ENCODE assay signal across 19 cellular contexts in genomic region chr12:104953323-104953722, GRCh38. TPM values are rescaled to one million over a fixed set of nuclear protein-coding genes. Genes with fewer than 3 reads are reported as not detected.
DNase-seq lines count a peak whose midpoint lies in the region; TF ChIP-seq lines count a peak whose summit lies in the region.
"Had no signal": no experiment of that assay in that cellular context is flagged by ENCODE, and none has a peak within 500 bp of the region (broad histone marks: within the 10 kb centered on the region; RNA-seq: fewer than 3 reads in every experiment).

No MANE protein-coding gene starts in this region.

- H3F3A ChIP-seq in PC-9 (ENCODE audit: insufficient read depth, low read depth), result no peaks in the 10 kb centered on the region; the same call in 1 of the 2 replicates

- no peaks in the 10 kb centered on the region for H3K9me2 ChIP-seq in PC-9 (ENCODE audit: insufficient read depth)

- intact Hi-C loops in PC-9 (cut with micrococcal nuclease; ENCODE audit: unreplicated experiment) (loop anchor here (10.0 kb wide), 3 partner anchors 279 to 599 kb away; no protein-coding TSS in a partner anchor), posterior cingulate gyrus (cut with DNase I) (no loop called here)

- no peak for TF ChIP-seq CTCF in PC-9 (conservative IDR thresholded peaks at IDR 0.05)

- H3K27me3 ChIP-seq in PC-9 (ENCODE audit: insufficient read depth, low read depth), result no peaks in the 10 kb centered on the region
- H3K27me3 ChIP-seq in H7 (ENCODE audit: control insufficient read depth, insufficient read depth, low read length), result peaks cover 10% of the 10 kb centered on the region
- H3K27me3 ChIP-seq: gastroesophageal sphincter, vagina had no signal

- H2AFZ ChIP-seq in PC-9, result no peak overlapping the region

- H3K36me3 ChIP-seq in PC-9 (ENCODE audit: low read depth) (no peaks in the 10 kb centered on the region), H7 (replicated peaks; ENCODE audit: control insufficient read depth, insufficient read depth, low read length) (no peaks in the 10 kb centered on the region)
- H3K36me3 ChIP-seq: gastroesophageal sphincter, vagina had no signal

- H3K79me2 ChIP-seq in PC-9 (ENCODE audit: low read depth), result peaks cover 6% of the 10 kb centered on the region; the same call in 1 of the 2 replicates

- in situ Hi-C loops in Caki2 (cut with HindIII; ENCODE audit: low pct_unique_long_range_greater_than_20kb, low sequenced_read_pairs), result no loop called here

- no peaks in the 10 kb centered on the region for H4K20me1 ChIP-seq in PC-9 (ENCODE audit: insufficient read depth)

- H3K4me1 ChIP-seq in PC-9 (replicated peaks; ENCODE audit: insufficient read depth), result peaks cover 23% of the 10 kb centered on the region
- H3K4me1 ChIP-seq: vagina had no signal

- no peaks in the 10 kb centered on the region for H3K9me3 ChIP-seq in PC-9 (ENCODE audit: insufficient read depth, low read depth)
- H3K9me3 ChIP-seq: gastroesophageal sphincter, vagina had no signal

- no TSS peak for BruUV-seq in PC-9 (replicated peaks; lab: Mats Ljungman, UMichigan)

- no peak overlapping the region for H3K4me3 ChIP-seq in PC-9
- no peak overlapping the region for H3K4me3 ChIP-seq in H7 (ENCODE audit: insufficient read depth, low read depth, low read length)
- H3K4me3 ChIP-seq: gastroesophageal sphincter, vagina had no signal

- CTCF ChIA-PET in PC-9 (lab: Charles Lee), result no interaction called here

- POLR2A ChIA-PET in PC-9 (lab: Charles Lee; ENCODE audit: unreplicated experiment), result no interaction called here

- peak overlapping the region; percentile 52 for H3K4me2 ChIP-seq in PC-9

- DNase-seq in Caki2 (ENCODE audit: low read depth) (peak; percentile 76), PC-9 (no peak), kidney tubule cell (ENCODE audit: low spot score) (peak; percentile 68), renal cortical epithelial cell (ENCODE audit: low read depth) (peak; percentile 71), posterior cingulate gyrus (no peak), H7 (no peak)
- DNase-seq in stimulated activated CD4-positive, alpha-beta T cell treated with anti-CD3 and anti-CD28 coated beads, Interleukin-4, amount 100 ng/mL, for 24 hours, result no peak
- no peak for DNase-seq in activated CD4-positive, alpha-beta T cell treated with anti-CD3 and anti-CD28 coated beads, Interleukin-2, amount 50 U/mL, for 1 hour
- DNase-seq: activated CD4-positive, alpha-beta T cell treated with anti-CD3 and anti-CD28 coated beads, Interleukin-2, amount 10 ng/mL, durations not matched to agents 24 days and 14 days; activated naive CD4-positive, alpha-beta T cell; GF-D8; KG1; NCI-H1105; NCI-H748 treated with DMSO at 0.1 percent for 48 hours; nephron progenitor cell; stimulated activated naive CD8-positive, alpha-beta T cell treated with anti-CD3 and anti-CD28 coated beads, Interleukin-15, Interleukin-2, amounts not matched to agents 100 U/mL and 50 U/mL, for 24 hours had no signal

- no peak overlapping the region for H3K27ac ChIP-seq in PC-9
- H3K27ac ChIP-seq: gastroesophageal sphincter, RWPE1, vagina had no signal

RNA-seq across cellular contexts. Expression of gene SLC41A2, which starts 4.8 kb away (rescaled TPM):
- 29.6 and 46.6 TPM in 2 replicates for total RNA-seq in Caki2 (2014; rRNA removed; shearing (Covaris generic); ENCODE audit: low replicate concordance)
- total RNA-seq in PC-9 (2021) (12.7 and 14.8 TPM in 2 replicates), renal cortical epithelial cell (99.2 and 152 TPM in 2 replicates)
- total RNA-seq in H7 (2014; rRNA removed; shearing (Covaris generic)), result 1.00 and 1.9 TPM in 2 replicates

RNA-seq across cellular contexts. Expression of gene NOPCHAP1, which starts 32.8 kb away (rescaled TPM):
- 0.61 and 14.5 TPM in 2 replicates for total RNA-seq in Caki2 (2014; rRNA removed; shearing (Covaris generic); ENCODE audit: low replicate concordance)
- 20.1 and 21.7 TPM in 2 replicates for total RNA-seq in PC-9 (2021)
- 4.5 and 13.5 TPM in 2 replicates for total RNA-seq in renal cortical epithelial cell
- total RNA-seq in H7 (2014; rRNA removed; shearing (Covaris generic)), result 17.5 and 19.3 TPM in 2 replicates

Comparison
In these comparisons a context has a peak if more than half of its experiments do, and no peak if none do; other contexts are left out.
1. DNase-seq: peak in Caki2 (single experiment), kidney tubule cell (single experiment) and renal cortical epithelial cell (single experiment); none in PC-9 (0 of 2), stimulated activated CD4-positive, alpha-beta T cell treated with anti-CD3 and anti-CD28 coated beads, Interleukin-4, amount 100 ng/mL, for 24 hours (single experiment), posterior cingulate gyrus (0 of 10), activated CD4-positive, alpha-beta T cell treated with anti-CD3 and anti-CD28 coated beads, Interleukin-2, amount 50 U/mL, for 1 hour (single experiment) and H7 (single experiment).